ENCODE assay signal across 13 cellular contexts in genomic region chr10:86043236-86043635, GRCh38.
"Had no signal": no experiment of that assay in that cellular context is flagged by ENCODE, and none has a peak within 500 bp of the region (broad histone marks: within the 10 kb centered on the region; RNA-seq: fewer than 3 reads in every experiment).

No MANE protein-coding gene starts in this region.

- H3K4me3 ChIP-seq: gastrocnemius medialis, pancreas, stomach, thoracic aorta had no signal

- H3K36me3 ChIP-seq: gastrocnemius medialis, pancreas, stomach, thoracic aorta had no signal

- H3K27me3 ChIP-seq: gastrocnemius medialis, pancreas, stomach had no signal

- H3K27ac ChIP-seq: gastrocnemius medialis, pancreas, stomach, thoracic aorta had no signal

- H3K4me1 ChIP-seq: gastrocnemius medialis, pancreas, stomach had no signal

- H3K9me3 ChIP-seq: gastrocnemius medialis, pancreas, stomach, thoracic aorta had no signal

- DNase-seq: activated CD4-positive, alpha-beta T cell treated with anti-CD3 and anti-CD28 coated beads for 1 hour; activated CD4-positive, alpha-beta T cell treated with anti-CD3 and anti-CD28 coated beads, Interleukin-2, amount 50 U/mL, for 48 hours; activated naive CD4-positive, alpha-beta T cell; aorta; cortex of kidney; effector CD8-positive, alpha-beta T cell; gastrocnemius medialis; kidney glomerular epithelial cell; pancreas; stimulated activated CD4-positive, alpha-beta T cell treated with anti-CD3 and anti-CD28 coated beads, Interleukin-4, amount 100 ng/mL, for 24 hours; stomach; T-helper 9 cell had no signal
